Comparison of ENCODE assay signal across 10 cellular contexts in genomic region chr20:62321521-62321948, GRCh38. TPM values are rescaled to one million over a fixed set of nuclear protein-coding genes. Genes with fewer than 3 reads are reported as not detected.
A peak's percentile ranks its signal among the peaks of the same experiment; 100 is the strongest.
DNase-seq lines count a peak whose midpoint lies in the region; FAIRE-seq and TF ChIP-seq lines count a peak whose summit lies in the region.
"Had no signal": no experiment of that assay in that cellular context is flagged by ENCODE, and none has a peak within 500 bp of the region (broad histone marks: within the 10 kb centered on the region; RNA-seq: fewer than 3 reads in every experiment).

No MANE protein-coding gene starts in this region.

- FAIRE-seq in urothelium cell line (lab: Jason Lieb, UNC), result no peak

- DNase-seq in stimulated activated CD4-positive, alpha-beta T cell treated with anti-CD3 and anti-CD28 coated beads, Interleukin-15, amount 100 ng/mL, for 24 hours, result peak; percentile 38
- DNase-seq in stimulated activated CD4-positive, alpha-beta T cell treated with anti-CD3 and anti-CD28 coated beads, Interleukin-4, amount 100 ng/mL, for 4 hours, result no peak
- DNase-seq in RWPE1 (ENCODE audit: low spot score) (peak; percentile 95), fibroblast of villous mesenchyme (ENCODE audit: low read depth) (peak; percentile 44), urothelium cell line (ENCODE audit: low spot score) (peak; percentile 82), cerebellar cortex (ENCODE audit: low spot score) (no peak), NCI-H2196 (lab: John Stamatoyannopoulos, UW; ENCODE audit: unreplicated experiment) (no peak)
- no peak for DNase-seq in central memory CD4-positive, alpha-beta T cell
- DNase-seq: activated T-cell treated with anti-CD3 and anti-CD28 coated beads for 4 hours, islet precursor cell had no signal

- POLR2A ChIA-PET in RWPE1 (lab: Yijun Ruan, JAX; ENCODE audit: low non-redundant PET), result no interaction called here

- H3K4me3 ChIP-seq in fibroblast of villous mesenchyme (ENCODE audit: low read depth, low read length), result no peak overlapping the region

- CTCF ChIA-PET in RWPE1 (lab: Yijun Ruan, JAX), result no interaction called here

- no peak for TF ChIP-seq CTCF in RWPE1 (conservative IDR thresholded peaks at IDR 0.05; ENCODE audit: low read depth)
- TF ChIP-seq CTCF in fibroblast of villous mesenchyme (IDR thresholded peaks at IDR 0.05; ENCODE audit: insufficient read depth, low read depth, low read length), result no peak

- H3K27ac ChIP-seq in RWPE1, result peak overlapping the region; percentile 80

RNA-seq across cellular contexts. Expression of gene ADRM1, which starts 18.7 kb away (rescaled TPM):
- total RNA-seq in fibroblast of villous mesenchyme, result 111 and 138 TPM in 2 replicates

RNA-seq across cellular contexts. Expression of gene LAMA5, which starts 45.6 kb away (rescaled TPM):
- total RNA-seq in fibroblast of villous mesenchyme, result 35.1 and 55.3 TPM in 2 replicates

Comparison
In these comparisons a context has a peak if more than half of its experiments do, and no peak if none do; other contexts are left out.
1. DNase-seq: peak in stimulated activated CD4-positive, alpha-beta T cell treated with anti-CD3 and anti-CD28 coated beads, Interleukin-15, amount 100 ng/mL, for 24 hours (single experiment), RWPE1 (single experiment), fibroblast of villous mesenchyme (single experiment) and urothelium cell line (single experiment); none in stimulated activated CD4-positive, alpha-beta T cell treated with anti-CD3 and anti-CD28 coated beads, Interleukin-4, amount 100 ng/mL, for 4 hours (0 of 2), cerebellar cortex (single experiment), central memory CD4-positive, alpha-beta T cell (single experiment) and NCI-H2196 (single experiment).